ENCODE assay signal across 27 cellular contexts in the genomic region with DNA sequence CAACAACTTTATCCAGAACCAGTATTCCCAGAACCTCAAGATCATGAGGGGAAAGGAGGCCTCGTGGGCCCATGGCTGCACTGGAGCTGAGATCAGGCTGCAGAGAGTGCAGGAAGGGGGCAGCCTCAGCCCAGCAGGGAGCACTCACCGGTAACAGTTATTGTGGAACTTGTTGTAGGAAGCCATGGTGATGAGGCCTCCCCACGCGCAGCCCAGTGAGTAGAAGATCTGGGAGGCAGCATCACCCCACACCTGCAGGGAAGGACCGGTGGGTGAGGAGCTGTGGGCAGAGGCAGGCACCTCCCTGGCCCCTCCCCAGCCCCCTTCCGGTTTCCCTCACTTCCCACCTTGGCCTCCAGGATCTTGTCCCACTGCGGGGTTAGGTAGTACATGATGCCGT. TPM values are rescaled to one million over a fixed set of nuclear protein-coding genes. Genes with fewer than 3 reads are reported as not detected.
"Had no signal": no experiment of that assay in that cellular context is flagged by ENCODE, and none has a peak within 500 bp of the region (broad histone marks: within the 10 kb centered on the region; RNA-seq: fewer than 3 reads in every experiment).

No MANE protein-coding gene starts in this region.

- H3K9me3 ChIP-seq: esophagus squamous epithelium, gastrocnemius medialis, heart right ventricle, left lung, lower lobe of right lung, mucosa of descending colon had no signal

- H3K4me3 ChIP-seq: coronary artery, dorsolateral prefrontal cortex, esophagus squamous epithelium, gastrocnemius medialis, heart right ventricle, left lung, lower lobe of right lung, mucosa of descending colon had no signal

- ATAC-seq: esophagus mucosa, gastrocnemius medialis, heart right ventricle, left cardiac atrium, left lung, left ventricle myocardium superior, lower lobe of right lung, mucosa of descending colon had no signal

- H3K27ac ChIP-seq: coronary artery, dorsolateral prefrontal cortex, epithelial cell of prostate, esophagus squamous epithelium, gastrocnemius medialis, heart right ventricle, left lung, lower lobe of right lung had no signal

- H3K9me3 Mint-ChIP-seq: mesothelial cell of epicardium had no signal

- FAIRE-seq: colon, endothelial cell of umbilical vein, islet of Langerhans, keratinocyte had no signal

- DNase-seq: dermis blood vessel endothelial cell; dorsolateral prefrontal cortex; effector CD4-positive, alpha-beta T cell; effector memory CD4-positive, alpha-beta T cell; erythroblast; esophagus squamous epithelium; foreskin fibroblast; foreskin melanocyte; gastrocnemius medialis; glutamatergic neuron; head of caudate nucleus; heart right ventricle; hippocampal formation; left cardiac atrium; left lung; left ventricle myocardium superior; lower lobe of right lung; mesenchymal stem cell; mucosa of descending colon had no signal

- H3K36me3 ChIP-seq: gastrocnemius medialis, heart right ventricle had no signal

- H3K4me1 Mint-ChIP-seq: mesothelial cell of epicardium had no signal

- H3K4me1 ChIP-seq: gastrocnemius medialis had no signal

- H3K27ac Mint-ChIP-seq: mesothelial cell of epicardium had no signal

- H3K27me3 ChIP-seq: dorsolateral prefrontal cortex, esophagus squamous epithelium, gastrocnemius medialis, heart right ventricle, left lung had no signal

- H3K4me3 Mint-ChIP-seq: mesothelial cell of epicardium had no signal

RNA-seq across cellular contexts. Expression of gene SLC6A9, which starts 29.1 kb away (rescaled TPM):
- total RNA-seq: dermis blood vessel endothelial cell had no signal
